10 cellular contexts compared by ENCODE assay signal in the genomic region with DNA sequence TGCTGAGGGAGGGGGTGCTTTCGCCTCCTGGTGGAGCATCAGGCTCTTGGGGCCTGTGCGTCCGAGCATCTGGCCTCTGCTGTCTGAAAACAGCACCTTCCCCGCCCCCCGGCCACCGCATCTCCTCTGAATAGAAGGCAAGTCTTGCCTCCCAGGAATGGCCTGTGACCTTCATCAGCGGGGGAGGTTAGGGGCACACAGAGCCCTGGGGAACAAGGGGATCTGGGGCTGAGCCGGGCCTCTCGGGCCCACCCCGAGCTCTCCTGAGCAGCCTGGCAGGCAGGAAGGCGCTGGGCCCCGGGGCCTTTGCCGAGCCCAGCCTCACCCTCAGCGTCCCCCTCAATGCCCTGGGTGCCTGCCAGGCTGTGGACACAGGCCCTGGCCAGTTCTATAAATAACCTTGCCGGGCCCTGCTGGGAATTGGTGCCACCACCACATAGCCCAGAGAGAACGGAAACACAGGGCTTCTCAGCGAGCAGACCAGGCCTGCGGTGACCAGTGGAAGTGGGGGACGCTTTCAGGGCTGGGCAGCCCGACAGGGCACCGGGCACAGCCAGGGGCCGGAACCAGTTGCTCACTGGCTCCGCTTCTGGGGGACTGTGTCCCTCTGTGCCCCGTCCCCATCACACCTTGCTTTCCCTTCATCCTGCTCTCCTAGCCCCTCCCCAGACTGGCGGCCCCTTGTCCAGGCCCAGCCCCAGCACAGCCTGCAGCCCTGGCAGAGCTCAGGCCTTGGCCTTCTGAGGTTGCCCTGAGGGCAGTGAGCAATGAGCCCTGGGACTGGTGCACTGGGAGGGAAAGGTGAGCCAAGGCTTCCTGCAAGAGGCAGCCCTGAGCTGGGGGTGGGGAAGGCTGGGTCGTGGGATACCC. TPM values are rescaled to one million over a fixed set of nuclear protein-coding genes. Genes with fewer than 3 reads are reported as not detected.
DNase-seq lines count a peak whose midpoint lies in the region; ATAC-seq and TF ChIP-seq lines count a peak whose summit lies in the region.
"Had no signal": no experiment of that assay in that cellular context is flagged by ENCODE, and none has a peak within 500 bp of the region (broad histone marks: within the 10 kb centered on the region; RNA-seq: fewer than 3 reads in every experiment).

No MANE protein-coding gene starts in this region.

- WGBS in ovary, 3 donors: 62 to 76% (median 62%) methylated on average over 20 to 26 of the region's 26 CpGs

- H3K27ac Mint-ChIP-seq in progenitor cell of endocrine pancreas: no peak overlapping the region

- TF ChIP-seq EP300 in ovary (IDR thresholded peaks at IDR 0.05): no peak

- no peak for TF ChIP-seq CTCF in RWPE2 (IDR thresholded peaks at IDR 0.05; ENCODE audit: poor library complexity, severe bottlenecking)
- no peak for TF ChIP-seq CTCF in ovary (IDR thresholded peaks at IDR 0.05)
- no peak for TF ChIP-seq CTCF in progenitor cell of endocrine pancreas (IDR thresholded peaks at IDR 0.05; ENCODE audit: unreplicated experiment)

- intact Hi-C loops in ovary (cut with DNase I): no loop called here

- no peaks in the 10 kb centered on the region for H3K9me3 Mint-ChIP-seq in progenitor cell of endocrine pancreas (ENCODE audit: low read depth)

- H3K4me3 ChIP-seq in RWPE2 (ENCODE audit: severe bottlenecking) (no peak overlapping the region), ovary (no peak overlapping the region)

- peaks cover 7% of the 10 kb centered on the region for H3K36me3 Mint-ChIP-seq in progenitor cell of endocrine pancreas (ENCODE audit: insufficient read depth)

- no peak for TF ChIP-seq POLR2A in ovary (IDR thresholded peaks at IDR 0.05)

- no peak overlapping the region for H3K4me3 Mint-ChIP-seq in progenitor cell of endocrine pancreas (ENCODE audit: low read depth)

- ATAC-seq in RWPE2 (ENCODE audit: low read depth) (peak; percentile 43; the same call in 2 of the 3 replicates), HG03045 (IDR thresholded peaks at IDR 0.05; ENCODE audit: unreplicated experiment) (no peak)

- H3K27me3 ChIP-seq in RWPE2 (ENCODE audit: insufficient read depth, poor library complexity, severe bottlenecking): no peaks in the 10 kb centered on the region
- H3K27me3 ChIP-seq in ovary: no peaks in the 10 kb centered on the region

- H3K9me3 ChIP-seq in RWPE2 (ENCODE audit: severe bottlenecking) (no peaks in the 10 kb centered on the region), ovary (no peaks in the 10 kb centered on the region)

- DNase-seq in AG08396 (ENCODE audit: low spot score): peak; percentile 77
- peak; percentile 75 for DNase-seq in RWPE2 (ENCODE audit: low spot score)
- peak; percentile 66 for DNase-seq in fibroblast of gingiva (ENCODE audit: low read depth)
- DNase-seq in ovary: peak in 3 of 5 donors; percentile 41 to 53 (median 51)
- no peak for DNase-seq in activated CD4-positive, CD25-positive, alpha-beta regulatory T cell (lab: John Stamatoyannopoulos, UW)
- no peak for DNase-seq in NCI-H526 (lab: John Stamatoyannopoulos, UW)
- no peak for DNase-seq in progenitor cell of endocrine pancreas (ENCODE audit: low spot score, unreplicated experiment)

- 0 out of 2 replicates have a peak, but pooled peaks cover 4% of the 10 kb centered on the region for H3K36me3 ChIP-seq in RWPE2 (ENCODE audit: low read depth)
- H3K36me3 ChIP-seq in ovary: no peaks in the 10 kb centered on the region

- H3K27me3 Mint-ChIP-seq in progenitor cell of endocrine pancreas: no peaks in the 10 kb centered on the region
- H3K27me3 Mint-ChIP-seq: T-helper 17 cell had no signal

- H3K4me1 Mint-ChIP-seq in progenitor cell of endocrine pancreas (ENCODE audit: low read depth): peaks cover 7% of the 10 kb centered on the region

- H3K4me1 ChIP-seq in RWPE2 (ENCODE audit: insufficient read depth, poor library complexity, severe bottlenecking) (peaks cover 55% of the 10 kb centered on the region), ovary (ENCODE audit: insufficient read depth) (peaks cover 14% of the 10 kb centered on the region)

- H3K27ac ChIP-seq in RWPE2 (ENCODE audit: poor library complexity, severe bottlenecking) (peak overlapping the region; percentile 93), ovary (peak overlapping the region; percentile 19 to 36)

RNA-seq across cellular contexts. Expression of gene STK11, which starts 9.5 kb away (rescaled TPM):
- total RNA-seq in ovary (10 to 100 TPM; 38.7 to 71.2 (median 54.2) TPM), progenitor cell of endocrine pancreas (59.3 and 61.5 TPM in 2 replicates)
- 10 to 100 TPM; 36.9 to 57.4 TPM for polyA plus RNA-seq in ovary

RNA-seq across cellular contexts. Expression of gene CBARP, which starts 22.7 kb away (rescaled TPM):
- total RNA-seq in ovary (10 to 100 TPM in 2 of 7 donors, 1 to 10 TPM in 2, under 1 TPM in 3; 0.61 to 21.1 (median 2.4) TPM), progenitor cell of endocrine pancreas (12.4 and 13.0 TPM in 2 replicates)
- under 1 TPM in 1 of 2 donors, not detected in 1; 0.45 TPM for polyA plus RNA-seq in ovary
- total RNA-seq: mononuclear cell, T-helper 17 cell had no signal

RNA-seq across cellular contexts. Expression of gene ATP5F1D, which starts 26.5 kb away (rescaled TPM):
- total RNA-seq in ovary: 100 to 1,000 TPM in 6 of 7 donors, 10 to 100 TPM in 1; 71.9 to 218 (median 148) TPM
- 100 to 1,000 TPM in 1 of 2 donors, 1 to 10 TPM in 1; 1.3 to 110 TPM for polyA plus RNA-seq in ovary
- total RNA-seq in progenitor cell of endocrine pancreas: 107 and 117 TPM in 2 replicates

RNA-seq across cellular contexts. Expression of gene MIDN, which starts 33.3 kb away (rescaled TPM):
- total RNA-seq in ovary: 100 to 1,000 TPM in 5 of 7 donors, 10 to 100 TPM in 2; 44.9 to 261 (median 107) TPM
- polyA plus RNA-seq in ovary: 10 to 100 TPM; 10.1 to 26.7 TPM
- 187 and 193 TPM in 2 replicates for total RNA-seq in progenitor cell of endocrine pancreas

RNA-seq across cellular contexts. Expression of gene SBNO2, which starts 41.0 kb away (rescaled TPM):
- total RNA-seq in ovary (10 to 100 TPM; 20.7 to 92.6 (median 62.4) TPM), progenitor cell of endocrine pancreas (40.9 and 43.2 TPM in 2 replicates)
- 10 to 100 TPM in 1 of 2 donors, 1 to 10 TPM in 1; 6.1 to 36.7 TPM for polyA plus RNA-seq in ovary

Comparison
In these comparisons a context has a peak if more than half of its experiments do, and no peak if none do; other contexts are left out.
1. DNase-seq: peak in AG08396 (single experiment), RWPE2 (single experiment), fibroblast of gingiva (single experiment) and ovary (3 of 5); none in activated CD4-positive, CD25-positive, alpha-beta regulatory T cell (0 of 4), NCI-H526 (0 of 2) and progenitor cell of endocrine pancreas (single experiment).